1 cellular context compared by ENCODE assay signal in genomic region chr5:171945066-171945465, GRCh38.
TF ChIP-seq lines count a peak whose summit lies in the region.

No MANE protein-coding gene starts in this region.

TF ChIP-seq in GM23338, 12 proteins besides CTCF, POLR2A, EP300 and RAD21 (continued from another document):
- no peak for TF ChIP-seq ZNF462 (CRISPR knock-in tag; IDR thresholded peaks at IDR 0.05)
- no peak for TF ChIP-seq ZNF331 (CRISPR knock-in tag; IDR thresholded peaks at IDR 0.05; ENCODE audit: low read depth)
- TF ChIP-seq ZNF114 (CRISPR knock-in tag; IDR thresholded peaks at IDR 0.05) = no peak
- no peak for TF ChIP-seq EZH2phosphoT487 (IDR thresholded peaks at IDR 0.05; ENCODE audit: unreplicated experiment)
- no peak for TF ChIP-seq NANOG (IDR thresholded peaks at IDR 0.05; ENCODE audit: borderline replicate concordance)
- TF ChIP-seq ETS1 (IDR thresholded peaks at IDR 0.05) = no peak
- TF ChIP-seq EZH2 (IDR thresholded peaks at IDR 0.05; ENCODE audit: low read depth, unreplicated experiment) = no peak
- no peak for TF ChIP-seq CREB1 (CRISPR knock-in tag; IDR thresholded peaks at IDR 0.05; ENCODE audit: low read depth)
